Comparison of ENCODE assay signal across 10 cellular contexts in genomic region chr18:70384181-70384790, GRCh38.
A peak's percentile ranks its signal among the peaks of the same experiment; 100 is the strongest.
DNase-seq lines count a peak whose midpoint lies in the region; ATAC-seq, FAIRE-seq and TF ChIP-seq lines count a peak whose summit lies in the region.
"Had no signal": no experiment of that assay in that cellular context is flagged by ENCODE, and none has a peak within 500 bp of the region (broad histone marks: within the 10 kb centered on the region; RNA-seq: fewer than 3 reads in every experiment).

No MANE protein-coding gene starts in this region.

- intact Hi-C loops in transverse colon (cut with DNase I; ENCODE audit: low total_unique reads) = no loop called here

- peaks cover 0 to 7% (median 3%) of the 10 kb centered on the region in 4 donors for H3K4me1 ChIP-seq in transverse colon

- DNase-seq in NK-92 treated with Interleukin-12 subunit alpha and Interleukin-12 subunit beta, amount 100 ng/mL, for 24 hours (lab: John Stamatoyannopoulos, UW) = peak; percentile 13
- no peak for DNase-seq in NK-92 (lab: John Stamatoyannopoulos, UW; ENCODE audit: unreplicated experiment)
- DNase-seq in fibroblast of peridontal ligament (ENCODE audit: extremely low read depth) = peak; percentile 76
- DNase-seq in substantia nigra (lab: John Stamatoyannopoulos, UW) = peak in 2 of 49 donors; percentile 14 to 29
- no peak for DNase-seq in transverse colon
- DNase-seq in frontal cortex (ENCODE audit: low spot score in 2 of 2) = no peak
- DNase-seq: AML-193, mesendoderm had no signal

- no peaks in the 10 kb centered on the region for H3K9me3 ChIP-seq in transverse colon

- peak overlapping the region; percentile 44 for H3K27ac ChIP-seq in substantia nigra (ENCODE audit: low read depth, low read length, poor library complexity, severe bottlenecking)
- no peak overlapping the region for H3K27ac ChIP-seq in transverse colon

- H3K27me3 ChIP-seq in transverse colon = no peaks in the 10 kb centered on the region

- ATAC-seq in SK-N-SH treated with all-trans-retinoic acid at 6 μM for 48 hours (peak; percentile 91), GM19328 (IDR thresholded peaks at IDR 0.05; ENCODE audit: unreplicated experiment) (no peak)

- H3K36me3 ChIP-seq in transverse colon = no peaks in the 10 kb centered on the region

- in situ Hi-C loops in transverse colon (cut with MboI; ENCODE audit: low pct_ligation_motif_present in 1 of 4, low pct_unique_long_range_greater_than_20kb in 1 of 4, low sequenced_read_pairs in 3 of 4) = no loop called here

- no peak for TF ChIP-seq POLR2A in transverse colon (IDR thresholded peaks at IDR 0.05)

- no peak for TF ChIP-seq EP300 in transverse colon (IDR thresholded peaks at IDR 0.05; ENCODE audit: low read depth)

- no peak for FAIRE-seq in frontal cortex (lab: Jason Lieb, UNC)

- no peak overlapping the region for H3K4me3 ChIP-seq in transverse colon

- WGBS in transverse colon (ENCODE audit: low coverage in 1 of 2), 2 donors = 43 to 64% methylated on average over 3 to 6 of the region's 6 CpGs

- no peak for TF ChIP-seq CTCF in transverse colon (IDR thresholded peaks at IDR 0.05)

TF ChIP-seq in SK-N-SH treated with all-trans-retinoic acid at 6 μM for 48 hours, 23 proteins besides CTCF, POLR2A, EP300 and RAD21:
- TF ChIP-seq ZFP3 (CRISPR knock-in tag; IDR thresholded peaks at IDR 0.05) = no peak
- no peak for TF ChIP-seq TCF4 (CRISPR knock-in tag; IDR thresholded peaks at IDR 0.05; ENCODE audit: borderline replicate concordance)
- TF ChIP-seq ESRRG (CRISPR knock-in tag; IDR thresholded peaks at IDR 0.05) = no peak
- no peak for TF ChIP-seq GLIS3 (CRISPR knock-in tag; IDR thresholded peaks at IDR 0.05)
- no peak for TF ChIP-seq CSDC2 (CRISPR knock-in tag; IDR thresholded peaks at IDR 0.05)
- TF ChIP-seq BACH2 (CRISPR knock-in tag; IDR thresholded peaks at IDR 0.05; ENCODE audit: borderline replicate concordance) = no peak
- no peak for TF ChIP-seq OSR1 (CRISPR knock-in tag; IDR thresholded peaks at IDR 0.05)
- TF ChIP-seq POU6F1 (CRISPR knock-in tag; IDR thresholded peaks at IDR 0.05; ENCODE audit: borderline replicate concordance, low read depth) = no peak
- no peak for TF ChIP-seq SNAI2 (CRISPR knock-in tag; IDR thresholded peaks at IDR 0.05)
- no peak for TF ChIP-seq ZNF8 (CRISPR knock-in tag; IDR thresholded peaks at IDR 0.05)
- TF ChIP-seq RARB (CRISPR knock-in tag; IDR thresholded peaks at IDR 0.05) = no peak

Comparison
In these comparisons a context has a peak if more than half of its experiments do, and no peak if none do; other contexts are left out.
1. DNase-seq: peak in NK-92 treated with Interleukin-12 subunit alpha and Interleukin-12 subunit beta, amount 100 ng/mL, for 24 hours (single experiment) and fibroblast of peridontal ligament (single experiment); none in NK-92 (single experiment), transverse colon (single experiment) and frontal cortex (0 of 2).